Comparison of ENCODE assay signal across 11 cellular contexts in the genomic region with DNA sequence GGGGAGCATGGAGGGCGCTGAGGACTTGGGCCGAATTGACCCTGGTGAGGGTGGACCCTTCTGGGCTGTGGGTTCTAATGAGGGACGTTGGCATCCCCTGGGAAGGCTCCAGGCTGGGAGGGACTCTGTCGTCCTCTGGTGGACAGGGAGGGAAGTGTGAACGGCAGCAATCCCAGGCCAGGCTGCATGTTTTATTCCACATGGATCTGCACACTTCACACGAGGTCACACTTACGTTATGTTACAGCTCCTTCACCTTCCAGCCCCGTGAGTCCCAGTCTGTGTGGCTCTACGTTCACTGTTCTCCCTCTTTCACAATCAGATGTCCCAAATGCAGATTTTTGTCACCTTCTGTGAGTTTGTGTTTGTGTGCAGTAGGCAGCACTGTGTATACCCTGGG. TPM values are rescaled to one million over a fixed set of nuclear protein-coding genes. Genes with fewer than 3 reads are reported as not detected.
DNase-seq lines count a peak whose midpoint lies in the region; ATAC-seq and TF ChIP-seq lines count a peak whose summit lies in the region.
"Not testable (repeated sequence)": the region's sequence is repeated elsewhere in the genome, so short reads cannot be mapped to it uniquely, and the experiment has no call there.
"Had no signal": no experiment of that assay in that cellular context is flagged by ENCODE, and none has a peak within 500 bp of the region (broad histone marks: within the 10 kb centered on the region; RNA-seq: fewer than 3 reads in every experiment).

No MANE protein-coding gene starts in this region.

- H3K36me3 Mint-ChIP-seq in MCF 10A (ENCODE audit: insufficient read depth, unreplicated experiment), result not testable (repeated sequence)

- intact Hi-C loops in MCF 10A (cut with micrococcal nuclease), result not testable (repeated sequence)

- not testable (repeated sequence) for H3K27me3 ChIP-seq in RWPE2 (ENCODE audit: insufficient read depth, poor library complexity, severe bottlenecking)

- DNase-seq in GM10266 (ENCODE audit: extremely low spot score); RWPE2 (ENCODE audit: low spot score); MCF 10A (ENCODE audit: unreplicated experiment); fibroblast of the aortic adventitia (ENCODE audit: low read depth): not testable (repeated sequence)
- DNase-seq in HEK293T (ENCODE audit: extremely low spot score) (peak; percentile 36), NCI-H226 (peak; percentile 26)

- not testable (repeated sequence) for H3K9me3 Mint-ChIP-seq in MCF 10A (ENCODE audit: unreplicated experiment)

- H3K4me3 Mint-ChIP-seq in MCF 10A (ENCODE audit: unreplicated experiment), result not testable (repeated sequence)

- H3K4me1 Mint-ChIP-seq in MCF 10A (ENCODE audit: insufficient read depth, unreplicated experiment), result peaks cover 12% of the 10 kb centered on the region

- CTCF ChIA-PET in HEK293T (lab: Yijun Ruan, JAX) (interaction anchor here (0.6 kb wide), 1 partner anchor 1092 kb away, joined by 3 read pairs; no protein-coding TSS in a partner anchor), MCF 10A (lab: Yijun Ruan, JAX) (interaction anchor here (0.5 to 3.7 kb wide), 5 partner anchors 18 to 341 kb away, joined by 3 to 31 read pairs (median 3); no protein-coding TSS in a partner anchor)

- not testable (repeated sequence) for BruUV-seq in MCF 10A (replicated peaks; lab: Mats Ljungman, UMichigan)

- H3K27ac ChIP-seq in C4-2B; RWPE2 (ENCODE audit: poor library complexity, severe bottlenecking): not testable (repeated sequence)

- not testable (repeated sequence) for H3K9me3 ChIP-seq in RWPE2 (ENCODE audit: severe bottlenecking)

- H3K27me3 Mint-ChIP-seq in MCF 10A (ENCODE audit: insufficient read depth, unreplicated experiment), result not testable (repeated sequence)

- not testable (repeated sequence) for ATAC-seq in RWPE2 (ENCODE audit: low read depth)

- H3K27ac Mint-ChIP-seq in MCF 10A (ENCODE audit: low read depth, unreplicated experiment), result not testable (repeated sequence)

- H3K4me1 ChIP-seq in RWPE2 (ENCODE audit: insufficient read depth, poor library complexity, severe bottlenecking), result not testable (repeated sequence)

- POLR2A ChIA-PET in HEK293T (lab: Yijun Ruan, JAX); MCF 10A (lab: Yijun Ruan, JAX): not testable (repeated sequence)

- TF ChIP-seq CTCF in C4-2B (conservative IDR thresholded peaks at IDR 0.05), result 0 out of 2 replicates have a peak, but pooled peaks have one; percentile 17
- peak; percentile 18 for TF ChIP-seq CTCF in GM10266 (IDR thresholded peaks at IDR 0.05; ENCODE audit: control insufficient read depth, insufficient read depth, low read depth, missing control alignments)
- TF ChIP-seq CTCF in RWPE2 (IDR thresholded peaks at IDR 0.05; ENCODE audit: poor library complexity, severe bottlenecking), result peak; percentile 27
- peak; percentile 60 for TF ChIP-seq CTCF in MCF 10A (IDR thresholded peaks at IDR 0.05; ENCODE audit: unreplicated experiment)
- peak; percentile 41 for TF ChIP-seq CTCF in fibroblast of the aortic adventitia (IDR thresholded peaks at IDR 0.05; ENCODE audit: insufficient read depth, low read length)

- H3K36me3 ChIP-seq in RWPE2 (ENCODE audit: low read depth), result not testable (repeated sequence)

- H3K4me3 ChIP-seq in RWPE2 (ENCODE audit: severe bottlenecking); fibroblast of the aortic adventitia (ENCODE audit: low read depth, low read length): not testable (repeated sequence)

TF ChIP-seq in HEK293T, 16 proteins besides CTCF, POLR2A, EP300 and RAD21:
- TF ChIP-seq L3MBTL2 (conservative IDR thresholded peaks at IDR 0.05) (peak; percentile 98), ARNT (IDR thresholded peaks at IDR 0.05) (0 out of 2 replicates have a peak, but pooled peaks have one; percentile 30), FOXK2 (IDR thresholded peaks at IDR 0.05) (peak; percentile 50; the same call in 1 of the 2 replicates)
TF ChIP-seq in HEK293T: peak in this region for 3; not testable (repeated sequence) for 13.

RNA-seq across cellular contexts. Expression of gene PSG5, which starts 1.8 kb away (rescaled TPM):
- total RNA-seq in MCF 10A (2022) (not detected in 2 replicates), fibroblast of the aortic adventitia (ENCODE audit: low replicate concordance) (2.8 and 13.6 TPM in 2 replicates)
- total RNA-seq: breast epithelium, gastrocnemius medialis, mononuclear cell, right cardiac atrium had no signal

RNA-seq across cellular contexts. Expression of gene PSG4, which starts 17.3 kb away (rescaled TPM):
- total RNA-seq in MCF 10A (2022), result 3.9 and 14.0 TPM in 2 replicates
- total RNA-seq in fibroblast of the aortic adventitia (ENCODE audit: low replicate concordance), result not detected in 2 replicates
- total RNA-seq: gastrocnemius medialis, mononuclear cell, right cardiac atrium had no signal
